Comparison of ENCODE assay signal across 8 cellular contexts in the genomic region with DNA sequence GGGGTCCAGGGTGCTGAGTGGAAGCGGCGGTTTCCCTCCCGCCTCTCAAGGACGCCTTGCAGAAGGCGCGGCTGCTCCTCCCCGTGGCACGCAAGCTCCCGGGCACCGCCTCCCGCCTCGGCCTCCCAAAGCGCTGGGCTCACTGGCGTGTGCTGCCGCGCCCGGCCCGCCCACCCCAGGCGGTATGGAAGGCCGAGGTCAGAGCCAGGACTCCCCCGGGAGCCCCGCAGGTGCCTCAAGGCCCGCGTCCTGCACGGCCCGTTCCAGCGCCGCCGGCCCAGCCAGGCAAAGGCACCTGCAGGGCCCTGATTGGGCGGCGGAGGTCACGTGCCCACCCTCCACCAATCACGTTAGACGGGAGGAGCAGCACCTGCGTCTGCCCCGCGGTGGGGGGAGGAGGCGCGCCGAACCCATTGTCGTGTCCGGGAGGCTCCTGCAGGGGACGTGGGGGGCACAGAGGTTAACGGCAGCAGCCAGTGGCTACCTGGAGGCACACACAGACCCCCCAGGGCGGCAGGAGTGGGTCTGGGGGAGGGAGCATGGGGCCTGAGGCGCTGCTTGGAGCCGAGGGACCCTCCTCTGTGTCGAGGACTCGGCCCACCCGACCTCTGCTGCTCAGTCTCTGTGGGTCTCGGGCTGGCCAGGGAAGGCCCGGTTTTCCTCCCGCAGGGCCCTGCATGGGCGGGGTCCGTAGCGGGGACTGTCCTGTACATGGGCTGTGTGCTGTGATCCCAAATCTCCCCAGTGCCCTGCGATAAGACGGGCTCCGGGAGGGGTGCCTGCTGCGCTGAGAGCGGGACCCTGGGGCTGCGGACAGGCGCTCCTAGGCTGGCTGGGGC. TPM values are rescaled to one million over a fixed set of nuclear protein-coding genes. Genes with fewer than 3 reads are reported as not detected.
DNase-seq lines count a peak whose midpoint lies in the region; ATAC-seq and TF ChIP-seq lines count a peak whose summit lies in the region.

No MANE protein-coding gene starts in this region.

- no peaks in the 10 kb centered on the region for H3K36me3 Mint-ChIP-seq in CD4-positive, alpha-beta T cell (ENCODE audit: low read depth)
- no peaks in the 10 kb centered on the region for H3K36me3 Mint-ChIP-seq in activated CD8-positive, alpha-beta T cell treated with anti-CD3 and anti-CD28 coated beads, Interleukin-2, amount 10 ng/mL, durations not matched to agents 7 days and 5 days (ENCODE audit: low read depth)

- POLR2A ChIA-PET in CD4-positive, alpha-beta T cell (lab: Charles Lee) = interaction anchor here (1.0 to 2.3 kb wide), 2 partner anchors 24 to 42 kb away, joined by 3 to 9 read pairs; partner anchors contain the start of gene PAXX
- POLR2A ChIA-PET in activated CD8-positive, alpha-beta T cell treated with anti-CD3 and anti-CD28 coated beads, Interleukin-2, amount 10 ng/mL, durations not matched to agents 7 days and 5 days (lab: Charles Lee) = interaction anchor here (1.0 to 2.6 kb wide), 2 partner anchors 76 to 85 kb away, joined by 4 to 11 read pairs; no protein-coding TSS in a partner anchor

- no peaks in the 10 kb centered on the region for H3K27me3 ChIP-seq in CD4-positive, alpha-beta T cell (ENCODE audit: control insufficient read depth, insufficient read depth, low read length)

- intact Hi-C loops in CD4-positive, alpha-beta T cell (cut with DNase I, micrococcal nuclease) = loop anchor here (2.0 to 10.0 kb wide), 4 partner anchors 43 to 825 kb away; partner anchors contain the start of genes ABCA2 (in 1 of the 2), AJM1 (in 1 of the 2), PAXX (in 1 of the 2) and PHPT1 (in 1 of the 2)

- CTCF ChIA-PET in CD4-positive, alpha-beta T cell (lab: Charles Lee) = no interaction called here
- CTCF ChIA-PET in activated CD8-positive, alpha-beta T cell treated with anti-CD3 and anti-CD28 coated beads, Interleukin-2, amount 10 ng/mL, durations not matched to agents 7 days and 5 days (lab: Charles Lee) = interaction anchor here (1.1 to 5.5 kb wide), 6 partner anchors 79 to 162 kb away, joined by 3 to 146 read pairs (median 4); partner anchors contain the start of genes ABCA2 and AJM1

- no peaks in the 10 kb centered on the region for H3K9me3 ChIP-seq in CD4-positive, alpha-beta T cell (ENCODE audit: control insufficient read depth, low read length)

- peak overlapping the region; percentile 86 for H3K27ac Mint-ChIP-seq in CD4-positive, alpha-beta T cell
- peak overlapping the region; percentile 90 for H3K27ac Mint-ChIP-seq in activated CD8-positive, alpha-beta T cell treated with anti-CD3 and anti-CD28 coated beads, Interleukin-2, amount 10 ng/mL, durations not matched to agents 7 days and 5 days

- peak overlapping the region; percentile 56 for H3K27ac ChIP-seq in CD4-positive, alpha-beta T cell (ENCODE audit: low read depth, low read length)

- TF ChIP-seq CTCF in CD4-positive, alpha-beta T cell (IDR thresholded peaks at IDR 0.05) = peak; percentile 42

- H3K9me3 Mint-ChIP-seq in CD4-positive, alpha-beta T cell = no peaks in the 10 kb centered on the region
- H3K9me3 Mint-ChIP-seq in activated CD8-positive, alpha-beta T cell treated with anti-CD3 and anti-CD28 coated beads, Interleukin-2, amount 10 ng/mL, durations not matched to agents 7 days and 5 days (ENCODE audit: insufficient read depth) = no peaks in the 10 kb centered on the region

- H3K4me3 Mint-ChIP-seq in CD4-positive, alpha-beta T cell = peak overlapping the region; percentile 83
- H3K4me3 Mint-ChIP-seq in activated CD8-positive, alpha-beta T cell treated with anti-CD3 and anti-CD28 coated beads, Interleukin-2, amount 10 ng/mL, durations not matched to agents 7 days and 5 days = peak overlapping the region; percentile 84

- no peaks in the 10 kb centered on the region for H3K27me3 Mint-ChIP-seq in CD4-positive, alpha-beta T cell
- H3K27me3 Mint-ChIP-seq in activated CD8-positive, alpha-beta T cell treated with anti-CD3 and anti-CD28 coated beads, Interleukin-2, amount 10 ng/mL, durations not matched to agents 7 days and 5 days (ENCODE audit: low read depth) = no peaks in the 10 kb centered on the region

- peaks cover 5% of the 10 kb centered on the region for H3K4me1 Mint-ChIP-seq in CD4-positive, alpha-beta T cell (ENCODE audit: low read depth)
- peaks cover 17% of the 10 kb centered on the region for H3K4me1 Mint-ChIP-seq in activated CD8-positive, alpha-beta T cell treated with anti-CD3 and anti-CD28 coated beads, Interleukin-2, amount 10 ng/mL, durations not matched to agents 7 days and 5 days (ENCODE audit: low read depth)

- ATAC-seq in CD4-positive, alpha-beta T cell (ENCODE audit: poor library complexity) = peak; percentile 97
- ATAC-seq in GM19395 (IDR thresholded peaks at IDR 0.05; ENCODE audit: unreplicated experiment) (peak; percentile 86), HG03565 (IDR thresholded peaks at IDR 0.05; ENCODE audit: unreplicated experiment) (peak; percentile 70)
- peak; percentile 97 for ATAC-seq in activated CD8-positive, alpha-beta T cell treated with anti-CD3 and anti-CD28 coated beads, Interleukin-2, amount 10 ng/mL, durations not matched to agents 7 days and 5 days

- DNase-seq in CD4-positive, alpha-beta T cell = peak; percentile 93 to 97 (median 96)
- DNase-seq in NCI-H82 (lab: John Stamatoyannopoulos, UW) (peak; percentile 95), medulla oblongata (ENCODE audit: extremely low spot score) (peak; percentile 97)
- peak; percentile 98 for DNase-seq in activated CD8-positive, alpha-beta T cell treated with anti-CD3 and anti-CD28 coated beads, Interleukin-2, amount 10 ng/mL, durations not matched to agents 7 days and 5 days
- DNase-seq in effector CD8-positive, alpha-beta T cell (lab: John Stamatoyannopoulos, UW) = peak; percentile 96
- peak; percentile 90 to 94 (median 91) for DNase-seq in stimulated activated CD4-positive, alpha-beta T cell treated with anti-CD3 and anti-CD28 coated beads, TNF-alpha, amount 100 ng/mL, for 48 hours (ENCODE audit: low read depth in 3 of 3)

RNA-seq across cellular contexts. Expression of gene LCN12, which starts 2.0 kb away (rescaled TPM):
- 1 to 10 TPM; 1.3 to 1.5 TPM for total RNA-seq in CD4-positive, alpha-beta T cell
- total RNA-seq in activated CD8-positive, alpha-beta T cell treated with anti-CD3 and anti-CD28 coated beads, Interleukin-2, amount 10 ng/mL, durations not matched to agents 7 days and 5 days = 1 to 10 TPM; 1.0 to 1.7 TPM

RNA-seq across cellular contexts. Expression of gene C8G, which starts 5.0 kb away (rescaled TPM):
- not detected for total RNA-seq in CD4-positive, alpha-beta T cell
- total RNA-seq in activated CD8-positive, alpha-beta T cell treated with anti-CD3 and anti-CD28 coated beads, Interleukin-2, amount 10 ng/mL, durations not matched to agents 7 days and 5 days = 1 to 10 TPM; 1.4 to 1.5 TPM

RNA-seq across cellular contexts. Expression of gene FBXW5, which starts 5.5 kb away (rescaled TPM):
- 10 to 100 TPM; 41.0 to 41.7 TPM for total RNA-seq in CD4-positive, alpha-beta T cell
- 100 to 1,000 TPM; 103 to 104 TPM for total RNA-seq in activated CD8-positive, alpha-beta T cell treated with anti-CD3 and anti-CD28 coated beads, Interleukin-2, amount 10 ng/mL, durations not matched to agents 7 days and 5 days

RNA-seq across cellular contexts. Expression of gene PTGDS, which starts 27.3 kb away (rescaled TPM):
- total RNA-seq in CD4-positive, alpha-beta T cell = 10 to 100 TPM; 40.6 to 41.0 TPM
- total RNA-seq in activated CD8-positive, alpha-beta T cell treated with anti-CD3 and anti-CD28 coated beads, Interleukin-2, amount 10 ng/mL, durations not matched to agents 7 days and 5 days = 1 to 10 TPM; 1.2 to 1.4 TPM

RNA-seq across cellular contexts. Expression of gene LCNL1, which starts 32.8 kb away (rescaled TPM):
- total RNA-seq in CD4-positive, alpha-beta T cell = 1 to 10 TPM in 1 of 2 experiments, under 1 TPM in 1; 0.93 to 1.0 TPM
- not detected for total RNA-seq in activated CD8-positive, alpha-beta T cell treated with anti-CD3 and anti-CD28 coated beads, Interleukin-2, amount 10 ng/mL, durations not matched to agents 7 days and 5 days

Comparison
In these comparisons a context has a peak if more than half of its experiments do, and no peak if none do; other contexts are left out.
1. Peak in every context shown above with its lines: DNase-seq, ATAC-seq and H3K27ac ChIP-seq.